1 cellular context compared by ENCODE assay signal in genomic region chr3:48086736-48087470, GRCh38.
TF ChIP-seq lines count a peak whose summit lies in the region.

No MANE protein-coding gene starts in this region.

TF ChIP-seq in IMR-90, 13 proteins besides CTCF, POLR2A, EP300 and RAD21:
- TF ChIP-seq ELK1 (IDR thresholded peaks at IDR 0.05; ENCODE audit: borderline replicate concordance, low read depth, low read length), result no peak
- TF ChIP-seq FOS (IDR thresholded peaks at IDR 0.05; ENCODE audit: low read depth, low read length), result peak; percentile 65
- 0 out of 2 replicates have a peak, but pooled peaks have one; percentile 12 for TF ChIP-seq BHLHE40 (IDR thresholded peaks at IDR 0.05; ENCODE audit: low read depth, low read length)
- TF ChIP-seq RFX5 (IDR thresholded peaks at IDR 0.05; ENCODE audit: low read depth, low read length), result no peak
- no peak for TF ChIP-seq MAFK (IDR thresholded peaks at IDR 0.05; ENCODE audit: low read depth, low read length)
- TF ChIP-seq RCOR1 (IDR thresholded peaks at IDR 0.05; ENCODE audit: insufficient replicate concordance, low read length), result no peak
- peak; percentile 87; the same call in 1 of the 2 replicates for TF ChIP-seq CHD1 (IDR thresholded peaks at IDR 0.05; ENCODE audit: low read depth, low read length)
- no peak for TF ChIP-seq SMC3 (IDR thresholded peaks at IDR 0.05; ENCODE audit: low read depth, low read length)
- TF ChIP-seq CEBPB (IDR thresholded peaks at IDR 0.05; ENCODE audit: low read depth, low read length), result no peak
- TF ChIP-seq MAZ (IDR thresholded peaks at IDR 0.05; ENCODE audit: borderline replicate concordance, low read depth, low read length), result no peak
- peak; percentile 40; the same call in 1 of the 2 replicates for TF ChIP-seq MXI1 (IDR thresholded peaks at IDR 0.05; ENCODE audit: borderline replicate concordance, low read depth, low read length)
- no peak; the same call in 1 of the 2 replicates for TF ChIP-seq NFE2L2 (IDR thresholded peaks at IDR 0.05; ENCODE audit: low read depth, low read length)
